17 cellular contexts compared by ENCODE assay signal in the genomic region with DNA sequence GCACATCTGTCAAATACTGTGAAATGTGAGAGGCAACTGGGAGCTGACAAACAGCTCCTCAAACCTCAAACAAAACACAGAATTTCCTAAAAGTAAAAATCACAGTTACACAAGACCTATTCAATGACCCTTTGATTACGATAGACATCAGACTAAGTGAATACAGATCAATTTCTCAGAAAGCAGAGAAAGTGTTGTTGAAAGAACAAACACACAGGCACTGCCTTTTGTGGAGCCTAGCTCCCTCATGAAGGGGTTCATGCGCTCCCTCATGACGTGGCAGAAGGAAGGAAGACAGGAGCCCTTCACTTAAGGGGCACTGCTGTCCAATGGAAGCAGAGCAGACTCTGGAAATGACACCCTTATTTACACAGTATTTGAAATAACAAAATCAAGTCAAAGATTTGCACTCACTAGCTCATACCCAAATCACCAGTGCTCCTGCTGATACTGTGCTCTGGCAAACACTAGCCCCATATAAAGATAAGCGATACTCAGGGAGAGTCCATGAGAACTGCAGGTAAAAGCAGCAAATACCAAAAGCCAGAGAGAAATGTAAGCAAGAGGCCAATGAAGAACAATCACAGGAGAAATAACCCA.
DNase-seq lines count a peak whose midpoint lies in the region; ATAC-seq and TF ChIP-seq lines count a peak whose summit lies in the region.
"Had no signal": no experiment of that assay in that cellular context is flagged by ENCODE, and none has a peak within 500 bp of the region (broad histone marks: within the 10 kb centered on the region; RNA-seq: fewer than 3 reads in every experiment).

No MANE protein-coding gene starts in this region.

- intact Hi-C loops in activated CD8-positive, alpha-beta T cell treated with anti-CD3 and anti-CD28 coated beads for 36 hours (cut with micrococcal nuclease), result no loop called here
- intact Hi-C loops in colonic mucosa (cut with DNase I) (no loop called here), posterior cingulate gyrus (cut with DNase I) (no loop called here)

- H3K4me3 Mint-ChIP-seq in activated CD8-positive, alpha-beta T cell treated with anti-CD3 and anti-CD28 coated beads for 36 hours, result no peak overlapping the region
- no peak overlapping the region for H3K4me3 Mint-ChIP-seq in activated CD8-positive, alpha-beta T cell treated with anti-CD3 and anti-CD28 coated beads, Interleukin-2, amount 10 ng/mL, durations not matched to agents 7 days and 5 days
- H3K4me3 Mint-ChIP-seq in IgD-negative memory B cell (peak overlapping the region in 2 of 4 donors; percentile 51 to 56), nephron progenitor cell (no peak overlapping the region)
- H3K4me3 Mint-ChIP-seq: activated CD4-positive, alpha-beta T cell treated with anti-CD3 and anti-CD28 coated beads, Interleukin-2, amount 10 ng/mL, durations not matched to agents 7 days and 5 days had no signal

- ATAC-seq in activated CD8-positive, alpha-beta T cell treated with anti-CD3 and anti-CD28 coated beads for 36 hours, result no peak
- ATAC-seq in activated CD8-positive, alpha-beta T cell treated with anti-CD3 and anti-CD28 coated beads, Interleukin-2, amount 10 ng/mL, durations not matched to agents 7 days and 5 days, result no peak
- ATAC-seq: right cardiac atrium, Right ventricle myocardium inferior had no signal

- no peaks in the 10 kb centered on the region for H3K9me3 Mint-ChIP-seq in activated CD8-positive, alpha-beta T cell treated with anti-CD3 and anti-CD28 coated beads for 36 hours
- H3K9me3 Mint-ChIP-seq in activated CD8-positive, alpha-beta T cell treated with anti-CD3 and anti-CD28 coated beads, Interleukin-2, amount 10 ng/mL, durations not matched to agents 7 days and 5 days (ENCODE audit: insufficient read depth), result no peaks in the 10 kb centered on the region
- no peaks in the 10 kb centered on the region for H3K9me3 Mint-ChIP-seq in IgD-negative memory B cell
- no peaks in the 10 kb centered on the region for H3K9me3 Mint-ChIP-seq in nephron progenitor cell

- in situ Hi-C loops in G401 (cut with HindIII; ENCODE audit: low sequenced_read_pairs), result no loop called here

- no peak overlapping the region for H3K4me3 ChIP-seq in colonic mucosa
- H3K4me3 ChIP-seq: esophagus squamous epithelium, MG63, testis had no signal

- DNase-seq in activated CD8-positive, alpha-beta T cell treated with anti-CD3 and anti-CD28 coated beads for 36 hours, result no peak
- DNase-seq in activated CD8-positive, alpha-beta T cell treated with anti-CD3 and anti-CD28 coated beads, Interleukin-2, amount 10 ng/mL, durations not matched to agents 7 days and 5 days, result no peak
- peak; percentile 25 for DNase-seq in colonic mucosa
- no peak for DNase-seq in nephron progenitor cell
- no peak for DNase-seq in AML-193 (lab: John Stamatoyannopoulos, UW)
- DNase-seq in posterior cingulate gyrus, result no peak
- no peak for DNase-seq in G401 (ENCODE audit: low spot score)
- DNase-seq: ACHN; activated CD4-positive, alpha-beta T cell treated with anti-CD3 and anti-CD28 coated beads, Interleukin-2, amount 10 ng/mL, durations not matched to agents 7 days and 5 days; Calu3; esophagus squamous epithelium; MG63; NCI-H2081 treated with DMSO at 0.1 percent for 48 hours; right cardiac atrium; testis had no signal

- H3K27me3 Mint-ChIP-seq in activated CD8-positive, alpha-beta T cell treated with anti-CD3 and anti-CD28 coated beads for 36 hours, result no peaks in the 10 kb centered on the region
- H3K27me3 Mint-ChIP-seq in activated CD8-positive, alpha-beta T cell treated with anti-CD3 and anti-CD28 coated beads, Interleukin-2, amount 10 ng/mL, durations not matched to agents 7 days and 5 days (ENCODE audit: low read depth), result no peaks in the 10 kb centered on the region
- H3K27me3 Mint-ChIP-seq in IgD-negative memory B cell (no peaks in the 10 kb centered on the region), nephron progenitor cell (ENCODE audit: low read depth, poor library complexity) (no peaks in the 10 kb centered on the region)
- H3K27me3 Mint-ChIP-seq: activated CD4-positive, alpha-beta T cell treated with anti-CD3 and anti-CD28 coated beads, Interleukin-2, amount 10 ng/mL, durations not matched to agents 7 days and 5 days had no signal

- H3K9me3 ChIP-seq in colonic mucosa, result no peaks in the 10 kb centered on the region
- H3K9me3 ChIP-seq: esophagus squamous epithelium, MG63, testis had no signal

- no peak overlapping the region for H3K9ac ChIP-seq in colonic mucosa (ENCODE audit: low read depth in 2 of 2, low read length in 2 of 2)

- no peaks in the 10 kb centered on the region for H3K36me3 ChIP-seq in colonic mucosa
- H3K36me3 ChIP-seq: esophagus squamous epithelium, MG63 had no signal

- H3K27ac Mint-ChIP-seq in activated CD8-positive, alpha-beta T cell treated with anti-CD3 and anti-CD28 coated beads for 36 hours, result peak overlapping the region; percentile 69
- no peak overlapping the region for H3K27ac Mint-ChIP-seq in activated CD8-positive, alpha-beta T cell treated with anti-CD3 and anti-CD28 coated beads, Interleukin-2, amount 10 ng/mL, durations not matched to agents 7 days and 5 days
- peak overlapping the region in 2 of 3 donors; percentile 43 to 78 for H3K27ac Mint-ChIP-seq in IgD-negative memory B cell
- peak overlapping the region; percentile 89 for H3K27ac Mint-ChIP-seq in nephron progenitor cell
- H3K27ac Mint-ChIP-seq: activated CD4-positive, alpha-beta T cell treated with anti-CD3 and anti-CD28 coated beads, Interleukin-2, amount 10 ng/mL, durations not matched to agents 7 days and 5 days had no signal

- no peak for TF ChIP-seq CTCF in activated CD8-positive, alpha-beta T cell treated with anti-CD3 and anti-CD28 coated beads for 36 hours (IDR thresholded peaks at IDR 0.05)
- TF ChIP-seq CTCF in colonic mucosa (IDR thresholded peaks at IDR 0.05) (no peak), nephron progenitor cell (IDR thresholded peaks at IDR 0.05) (no peak)

- no peaks in the 10 kb centered on the region for H3K4me1 ChIP-seq in colonic mucosa
- H3K4me1 ChIP-seq: testis had no signal

- no peaks in the 10 kb centered on the region for H3K27me3 ChIP-seq in colonic mucosa
- H3K27me3 ChIP-seq: esophagus squamous epithelium, MG63, testis had no signal

- H3K36me3 Mint-ChIP-seq in activated CD8-positive, alpha-beta T cell treated with anti-CD3 and anti-CD28 coated beads for 36 hours (ENCODE audit: low read depth), result peaks cover 25% of the 10 kb centered on the region
- peaks cover 29% of the 10 kb centered on the region for H3K36me3 Mint-ChIP-seq in activated CD8-positive, alpha-beta T cell treated with anti-CD3 and anti-CD28 coated beads, Interleukin-2, amount 10 ng/mL, durations not matched to agents 7 days and 5 days (ENCODE audit: low read depth)
- H3K36me3 Mint-ChIP-seq in IgD-negative memory B cell (peaks cover 4% of the 10 kb centered on the region), nephron progenitor cell (ENCODE audit: low read depth) (peaks cover 15% of the 10 kb centered on the region)

- peaks cover 66% of the 10 kb centered on the region for H3K4me1 Mint-ChIP-seq in activated CD8-positive, alpha-beta T cell treated with anti-CD3 and anti-CD28 coated beads for 36 hours (ENCODE audit: low read depth)
- H3K4me1 Mint-ChIP-seq in activated CD8-positive, alpha-beta T cell treated with anti-CD3 and anti-CD28 coated beads, Interleukin-2, amount 10 ng/mL, durations not matched to agents 7 days and 5 days (ENCODE audit: low read depth), result peaks cover 36% of the 10 kb centered on the region
- H3K4me1 Mint-ChIP-seq in IgD-negative memory B cell, result peaks cover 44 to 56% (median 50%) of the 10 kb centered on the region in 3 donors
- peaks cover 31% of the 10 kb centered on the region for H3K4me1 Mint-ChIP-seq in nephron progenitor cell

- POLR2A ChIA-PET in activated CD8-positive, alpha-beta T cell treated with anti-CD3 and anti-CD28 coated beads for 36 hours (lab: Charles Lee), result interaction anchor here (1.2 kb wide), 1 partner anchor 14 kb away, joined by 3 read pairs; no protein-coding TSS in a partner anchor
- POLR2A ChIA-PET in activated CD8-positive, alpha-beta T cell treated with anti-CD3 and anti-CD28 coated beads, Interleukin-2, amount 10 ng/mL, durations not matched to agents 7 days and 5 days (lab: Charles Lee), result interaction anchor here (0.6 kb wide), 1 partner anchor 42 kb away, joined by 3 read pairs; no protein-coding TSS in a partner anchor

- H3K27ac ChIP-seq in colonic mucosa, result no peak overlapping the region
- H3K27ac ChIP-seq: esophagus squamous epithelium, testis had no signal

- CTCF ChIA-PET in activated CD8-positive, alpha-beta T cell treated with anti-CD3 and anti-CD28 coated beads for 36 hours (lab: Charles Lee), result no interaction called here
- CTCF ChIA-PET in activated CD8-positive, alpha-beta T cell treated with anti-CD3 and anti-CD28 coated beads, Interleukin-2, amount 10 ng/mL, durations not matched to agents 7 days and 5 days (lab: Charles Lee), result interaction anchor here (2.1 kb wide), 1 partner anchor 297 kb away, joined by 6 read pairs; no protein-coding TSS in a partner anchor
